ENCODE assay signal across 1 cellular context in the genomic region with DNA sequence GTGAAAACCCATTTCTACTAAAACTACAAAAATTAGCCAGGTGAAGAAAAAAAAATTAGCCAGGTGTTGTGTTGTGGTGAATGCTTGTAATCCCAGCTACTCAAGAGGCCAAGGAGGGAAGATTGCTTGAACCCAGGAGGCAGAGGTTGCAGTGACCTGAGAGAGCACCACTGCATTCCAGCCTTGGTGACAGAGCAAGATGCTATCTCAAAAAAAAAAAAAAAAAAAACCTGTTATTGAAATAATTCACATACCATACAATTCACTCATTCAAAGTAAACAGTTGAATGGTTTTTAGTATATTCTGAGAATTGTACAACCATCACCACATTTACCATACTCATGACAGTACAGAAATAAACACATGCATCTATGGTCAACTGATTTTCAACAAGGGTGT.
TF ChIP-seq lines count a peak whose summit lies in the region.

No MANE protein-coding gene starts in this region.

TF ChIP-seq in HCT116, 20 proteins besides CTCF, POLR2A, EP300 and RAD21 (continued from another document):
- TF ChIP-seq REST (IDR thresholded peaks at IDR 0.05; ENCODE audit: low read depth) = no peak
